In genomic region chr10:61047011-61047410, GRCh38 we compare ENCODE assay signal across 25 cellular contexts.
"Had no signal": no experiment of that assay in that cellular context is flagged by ENCODE, and none has a peak within 500 bp of the region (broad histone marks: within the 10 kb centered on the region; RNA-seq: fewer than 3 reads in every experiment).

No MANE protein-coding gene starts in this region.

- H3K4me3 ChIP-seq: left ventricle myocardium inferior, thyroid gland, upper lobe of right lung had no signal

- H3K27me3 ChIP-seq: neutrophil, thyroid gland had no signal

- DNase-seq: activated CD4-positive, alpha-beta T cell treated with anti-CD3 and anti-CD28 coated beads, Interleukin-2, amount 50 U/mL, for 48 hours; activated CD8-positive, alpha-beta memory T cell treated with anti-CD3 and anti-CD28 coated beads, Interleukin-2, amount 50 U/mL, for 48 hours; activated effector memory CD4-positive, alpha-beta T cell treated with Interleukin-2 at 50 U/mL for 16 hours; activated naive CD4-positive, alpha-beta T cell treated with anti-CD3 and anti-CD28 coated beads for 36 hours; activated naive CD8-positive, alpha-beta T cell treated with anti-CD3 and anti-CD28 coated beads, Interleukin-2, amount 10 ng/mL, durations not matched to agents 7 days and 5 days; activated T-cell treated with anti-CD3 and anti-CD28 coated beads, Interleukin-2, amount 50 U/mL, for 48 hours; amniotic stem cell; cerebellar nuclear complex; cortex of kidney; endodermal cell; glutamatergic neuron; hippocampal formation; kidney glomerular epithelial cell; left ventricle myocardium inferior; midbrain; natural killer cell; right cardiac atrium; stimulated activated CD4-positive, alpha-beta T cell treated with anti-CD3 and anti-CD28 coated beads, Interleukin-1b, Interleukin-23, amount 100 ng/mL, for 48 hours; substantia nigra; T1000; thyroid gland; upper lobe of right lung had no signal

- H3K27ac ChIP-seq: left ventricle myocardium inferior, neutrophil, parathyroid adenoma, thyroid gland, upper lobe of right lung had no signal

- H3K36me3 ChIP-seq: left ventricle myocardium inferior, neutrophil, thyroid gland, upper lobe of right lung had no signal

- H3K9me3 ChIP-seq: left ventricle myocardium inferior, neutrophil, thyroid gland, upper lobe of right lung had no signal

- H3K4me1 ChIP-seq: left ventricle myocardium inferior, parathyroid adenoma, thyroid gland, upper lobe of right lung had no signal

- ATAC-seq: natural killer cell, right cardiac atrium, upper lobe of right lung, WTC11 had no signal
